In the genomic region with DNA sequence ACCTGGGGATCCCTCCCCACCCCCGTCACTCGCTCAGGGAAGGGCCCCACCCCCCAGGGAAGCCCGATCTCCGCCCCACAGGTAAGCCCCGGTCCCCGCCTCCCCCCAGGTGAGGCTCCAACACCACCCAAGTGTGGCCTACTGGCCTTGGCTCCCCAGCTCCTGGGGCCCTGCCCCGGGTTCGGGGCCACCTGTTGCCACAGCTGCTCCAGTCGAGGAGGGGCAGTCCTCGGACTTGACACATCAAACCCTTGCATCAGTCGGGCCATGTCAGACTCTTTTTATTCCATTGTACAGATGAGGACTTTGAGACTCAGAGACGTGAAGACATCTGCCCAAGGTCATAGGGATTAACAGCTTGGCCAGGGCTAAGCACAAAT, we compare ENCODE assay signal across 8 cellular contexts. TPM values are rescaled to one million over a fixed set of nuclear protein-coding genes. Genes with fewer than 3 reads are reported as not detected.
DNase-seq lines count a peak whose midpoint lies in the region; TF ChIP-seq lines count a peak whose summit lies in the region.

No MANE protein-coding gene starts in this region.

- peak overlapping the region; percentile 80 for H3K4me3 Mint-ChIP-seq in activated CD4-positive, alpha-beta memory T cell treated with anti-CD3 and anti-CD28 coated beads, Interleukin-2, amount 10 ng/mL, durations not matched to agents 7 days and 5 days

- POLR2A ChIA-PET in activated CD4-positive, alpha-beta memory T cell treated with anti-CD3 and anti-CD28 coated beads, Interleukin-2, amount 10 ng/mL, durations not matched to agents 7 days and 5 days (lab: Charles Lee), result interaction anchor here (0.7 to 2.7 kb wide), 7 partner anchors 12 to 230 kb away, joined by 3 to 12 read pairs (median 3); a partner anchor contains a TSS

- DNase-seq in DMS53 (lab: John Stamatoyannopoulos, UW), result peak; percentile 64
- DNase-seq in DMS53 treated with DMSO at 0.1 percent for 48 hours (lab: John Stamatoyannopoulos, UW; ENCODE audit: unreplicated experiment), result no peak
- peak; percentile 42 for DNase-seq in activated CD4-positive, alpha-beta memory T cell treated with anti-CD3 and anti-CD28 coated beads, Interleukin-2, amount 10 ng/mL, durations not matched to agents 7 days and 5 days
- peak; percentile 23 for DNase-seq in germinal center (ENCODE audit: low spot score)
- no peak for DNase-seq in retinal pigment epithelial cell (ENCODE audit: low read depth)
- no peak for DNase-seq in midbrain (lab: John Stamatoyannopoulos, UW)
- DNase-seq in NCI-H2029 (lab: John Stamatoyannopoulos, UW), result no peak

- no peak for TF ChIP-seq CTCF in retinal pigment epithelial cell (conservative IDR thresholded peaks at IDR 0.05; ENCODE audit: low read depth, low read length)

- peaks cover 3% of the 10 kb centered on the region for H3K9me3 Mint-ChIP-seq in activated CD4-positive, alpha-beta memory T cell treated with anti-CD3 and anti-CD28 coated beads, Interleukin-2, amount 10 ng/mL, durations not matched to agents 7 days and 5 days

- CTCF ChIA-PET in activated CD4-positive, alpha-beta memory T cell treated with anti-CD3 and anti-CD28 coated beads, Interleukin-2, amount 10 ng/mL, durations not matched to agents 7 days and 5 days (lab: Charles Lee), result interaction anchor here (0.7 to 1.0 kb wide), 3 partner anchors 24 to 167 kb away, joined by 3 to 4 read pairs (median 4); no protein-coding TSS in a partner anchor

- peaks cover 29% of the 10 kb centered on the region for H3K4me1 Mint-ChIP-seq in activated CD4-positive, alpha-beta memory T cell treated with anti-CD3 and anti-CD28 coated beads, Interleukin-2, amount 10 ng/mL, durations not matched to agents 7 days and 5 days

- peaks cover 13% of the 10 kb centered on the region for H3K27me3 ChIP-seq in HUES64 (ENCODE audit: insufficient read depth, low read length)

- peaks cover 14% of the 10 kb centered on the region for H3K36me3 Mint-ChIP-seq in activated CD4-positive, alpha-beta memory T cell treated with anti-CD3 and anti-CD28 coated beads, Interleukin-2, amount 10 ng/mL, durations not matched to agents 7 days and 5 days (ENCODE audit: low read depth)

- no peaks in the 10 kb centered on the region for H3K9me3 ChIP-seq in HUES64 (ENCODE audit: insufficient read depth, low read depth, low read length)

- H3K4me1 ChIP-seq in HUES64 (ENCODE audit: insufficient read depth, low read length), result 0 out of 2 replicates have a peak, but pooled peaks cover 3% of the 10 kb centered on the region

- no peaks in the 10 kb centered on the region for H3K27me3 Mint-ChIP-seq in activated CD4-positive, alpha-beta memory T cell treated with anti-CD3 and anti-CD28 coated beads, Interleukin-2, amount 10 ng/mL, durations not matched to agents 7 days and 5 days

- peak overlapping the region; percentile 82 for H3K4me3 ChIP-seq in HUES64 (ENCODE audit: low read length)
- peak overlapping the region; percentile 74 for H3K4me3 ChIP-seq in retinal pigment epithelial cell (ENCODE audit: low read length)

- H3K9ac ChIP-seq in HUES64 (ENCODE audit: low read depth, low read length), result peak overlapping the region; percentile 76; the same call in 1 of the 2 replicates

- no peak overlapping the region for H3K27ac ChIP-seq in HUES64 (ENCODE audit: low read depth, low read length)

- H3K36me3 ChIP-seq in HUES64 (ENCODE audit: insufficient read depth, low read length), result peaks cover 12% of the 10 kb centered on the region

- WGBS in HUES64, result 14% methylated on average over 12 of the region's 12 CpGs

- H3K27ac Mint-ChIP-seq in activated CD4-positive, alpha-beta memory T cell treated with anti-CD3 and anti-CD28 coated beads, Interleukin-2, amount 10 ng/mL, durations not matched to agents 7 days and 5 days, result no peak overlapping the region

RNA-seq across cellular contexts. Expression of a gene that starts 0.5 kb away (rescaled TPM):
- 16.8 TPM for polyA plus RNA-seq in HUES64 (2013, experiment 1 of 2)
- 16.7 TPM for polyA plus RNA-seq in HUES64 (2013, experiment 2 of 2)
- total RNA-seq in activated CD4-positive, alpha-beta memory T cell treated with anti-CD3 and anti-CD28 coated beads, Interleukin-2, amount 10 ng/mL, durations not matched to agents 7 days and 5 days, result 10 to 100 TPM; 30.6 to 32.7 TPM

RNA-seq across cellular contexts. Expression of a gene that starts 0.6 kb away (rescaled TPM):
- 2.2 TPM for polyA plus RNA-seq in HUES64 (2013, experiment 1 of 2)
- 2.5 TPM for polyA plus RNA-seq in HUES64 (2013, experiment 2 of 2)
- 1 to 10 TPM; 3.8 to 4.4 TPM for total RNA-seq in activated CD4-positive, alpha-beta memory T cell treated with anti-CD3 and anti-CD28 coated beads, Interleukin-2, amount 10 ng/mL, durations not matched to agents 7 days and 5 days

RNA-seq across cellular contexts. Expression of a gene that starts 29.6 kb away (rescaled TPM):
- not detected for polyA plus RNA-seq in HUES64 (2013, experiment 1 of 2)
- polyA plus RNA-seq in HUES64 (2013, experiment 2 of 2), result not detected
- under 1 TPM; 0.65 to 0.95 TPM for total RNA-seq in activated CD4-positive, alpha-beta memory T cell treated with anti-CD3 and anti-CD28 coated beads, Interleukin-2, amount 10 ng/mL, durations not matched to agents 7 days and 5 days

RNA-seq across cellular contexts. Expression of a gene that starts 31.7 kb away (rescaled TPM):
- 0.80 TPM for polyA plus RNA-seq in HUES64 (2013, experiment 1 of 2)
- 1.6 TPM for polyA plus RNA-seq in HUES64 (2013, experiment 2 of 2)
- total RNA-seq in activated CD4-positive, alpha-beta memory T cell treated with anti-CD3 and anti-CD28 coated beads, Interleukin-2, amount 10 ng/mL, durations not matched to agents 7 days and 5 days, result under 1 TPM; 0.35 to 0.48 TPM

RNA-seq across cellular contexts. Expression of a gene that starts 45.8 kb away (rescaled TPM):
- 46.5 TPM for polyA plus RNA-seq in HUES64 (2013, experiment 1 of 2)
- 48.3 TPM for polyA plus RNA-seq in HUES64 (2013, experiment 2 of 2)
- total RNA-seq in activated CD4-positive, alpha-beta memory T cell treated with anti-CD3 and anti-CD28 coated beads, Interleukin-2, amount 10 ng/mL, durations not matched to agents 7 days and 5 days, result 10 to 100 TPM; 76.2 to 78.4 TPM

Comparison
In these comparisons a context has a peak if more than half of its experiments do, and no peak if none do; other contexts are left out.
1. DNase-seq: peak in DMS53 (single experiment), activated CD4-positive, alpha-beta memory T cell treated with anti-CD3 and anti-CD28 coated beads, Interleukin-2, amount 10 ng/mL, durations not matched to agents 7 days and 5 days (single experiment) and germinal center (single experiment); none in DMS53 treated with DMSO at 0.1 percent for 48 hours (single experiment), retinal pigment epithelial cell (single experiment), midbrain (single experiment) and NCI-H2029 (single experiment).